Comparison of ENCODE assay signal across 8 cellular contexts in the genomic region with DNA sequence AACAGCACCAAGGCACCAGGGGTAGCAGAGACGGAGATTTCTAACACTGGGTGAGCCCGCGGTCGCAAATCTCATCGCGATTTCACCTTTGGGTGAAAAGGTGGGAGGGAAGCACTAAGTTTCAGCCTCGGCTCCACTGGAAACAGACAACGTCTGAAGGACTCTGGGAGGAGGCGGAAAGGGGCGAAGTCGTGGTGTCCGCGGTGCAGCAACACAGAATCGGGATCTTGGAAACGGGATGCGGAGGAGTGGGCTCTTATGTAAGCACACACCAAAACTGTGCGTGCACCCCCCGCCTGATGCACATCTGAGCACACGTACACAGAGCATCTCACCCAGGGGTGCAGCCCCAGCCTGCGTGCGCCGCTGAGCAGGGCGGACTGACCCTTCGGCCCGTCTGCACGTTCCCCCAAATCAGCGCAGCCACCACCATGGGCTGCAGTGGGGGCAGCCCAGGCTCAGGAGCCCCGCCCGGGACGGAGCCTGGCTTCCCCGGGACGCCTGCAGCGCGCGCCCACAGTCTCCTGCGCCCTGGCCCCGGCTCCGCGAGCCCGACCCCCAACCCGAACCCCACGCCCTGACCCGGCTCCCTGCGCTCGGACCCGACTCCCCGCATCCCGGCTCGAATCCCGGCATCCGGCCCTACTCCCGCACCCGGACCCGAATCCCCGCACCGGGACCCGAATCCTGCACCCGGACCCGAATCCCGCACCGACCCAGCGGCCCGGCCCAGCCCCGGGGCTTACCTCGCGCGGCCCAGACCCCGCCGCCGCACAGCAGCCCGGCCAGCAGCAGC. TPM values are rescaled to one million over a fixed set of nuclear protein-coding genes. Genes with fewer than 3 reads are reported as not detected.
DNase-seq lines count a peak whose midpoint lies in the region; ATAC-seq and TF ChIP-seq lines count a peak whose summit lies in the region.

No MANE protein-coding gene starts in this region.

- DNase-seq in NCI-H1417 (lab: John Stamatoyannopoulos, UW) = peak; percentile 12 to 69 (median 60)
- DNase-seq in NCI-H1417 treated with DMSO at 0.1 percent for 48 hours (lab: John Stamatoyannopoulos, UW) = no peak
- DNase-seq in Karpas-422 = peak; percentile 77
- DNase-seq in activated T-cell treated with anti-CD3 and anti-CD28 coated beads, Interleukin-2, amount 50 U/mL, for 1 hour = peak; percentile 46
- peak; percentile 33 for DNase-seq in fibroblast of villous mesenchyme (ENCODE audit: low read depth)
- no peak for DNase-seq in effector CD8-positive, alpha-beta T cell (lab: John Stamatoyannopoulos, UW)

- peaks cover 19% of the 10 kb centered on the region for H4K20me1 ChIP-seq in Karpas-422 (ENCODE audit: insufficient read depth, low read depth, low read length)

- H3K9me3 ChIP-seq in Karpas-422 (ENCODE audit: low read length) (no peaks in the 10 kb centered on the region), neutrophil (no peaks in the 10 kb centered on the region)

- H3K4me2 ChIP-seq in Karpas-422 (ENCODE audit: low read depth, low read length, poor library complexity, severe bottlenecking) = peak overlapping the region; percentile 82

- peaks cover 52% of the 10 kb centered on the region for H3K4me1 ChIP-seq in Karpas-422 (ENCODE audit: low read length)
- peaks cover 11 to 23% of the 10 kb centered on the region in 2 experiments for H3K4me1 ChIP-seq in neutrophil (ENCODE audit: control insufficient read depth in 1 of 2, insufficient read depth in 1 of 2, low read depth in 1 of 2, low read length in 1 of 2)

- peak overlapping the region; percentile 94 for H3K9ac ChIP-seq in Karpas-422 (ENCODE audit: low read length)

- ATAC-seq in GM19395 (IDR thresholded peaks at IDR 0.05; ENCODE audit: unreplicated experiment) = no peak

- no peaks in the 10 kb centered on the region for H3K9me2 ChIP-seq in Karpas-422 (replicated peaks; ENCODE audit: insufficient read depth, low read length)

- H3K27ac ChIP-seq in Karpas-422 (ENCODE audit: low read length) = peak overlapping the region; percentile 24; the same call in 1 of the 2 replicates
- H3K27ac ChIP-seq in neutrophil = no peak overlapping the region

- H3K27me3 ChIP-seq in Karpas-422 (ENCODE audit: low read length) (no peaks in the 10 kb centered on the region), neutrophil (peaks cover 66% of the 10 kb centered on the region)

- no peaks in the 10 kb centered on the region; the same call in 1 of the 2 replicates for H3K36me3 ChIP-seq in Karpas-422 (ENCODE audit: insufficient read depth, low read length)
- no peaks in the 10 kb centered on the region for H3K36me3 ChIP-seq in neutrophil

- peaks cover 51% of the 10 kb centered on the region for H3K79me2 ChIP-seq in Karpas-422 (ENCODE audit: low read length)

- H3K4me3 ChIP-seq in Karpas-422 (ENCODE audit: low read length) = peak overlapping the region; percentile 94
- H3K4me3 ChIP-seq in fibroblast of villous mesenchyme (ENCODE audit: low read depth, low read length) = peak overlapping the region; percentile 84
- H3K4me3 ChIP-seq in neutrophil (ENCODE audit: low read depth in 1 of 2, low read length in 1 of 2) = peak overlapping the region; percentile 52 to 67

- TF ChIP-seq CTCF in fibroblast of villous mesenchyme (IDR thresholded peaks at IDR 0.05; ENCODE audit: insufficient read depth, low read depth, low read length) = no peak
- TF ChIP-seq CTCF in neutrophil (IDR thresholded peaks at IDR 0.05) = no peak

- H2AFZ ChIP-seq in Karpas-422 (ENCODE audit: low read length) = no peak overlapping the region

RNA-seq across cellular contexts. Expression of gene CLSTN1, which starts 0.7 kb away (rescaled TPM):
- total RNA-seq in Karpas-422 (2014; rRNA removed; shearing (Covaris generic); ENCODE audit: low replicate concordance) = 52.0 and 77.7 TPM in 2 replicates
- 90.2 and 126 TPM in 2 replicates for total RNA-seq in fibroblast of villous mesenchyme

Comparison
In these comparisons a context has a peak if more than half of its experiments do, and no peak if none do; other contexts are left out.
1. DNase-seq: peak in NCI-H1417 (3 of 3), Karpas-422 (single experiment), activated T-cell treated with anti-CD3 and anti-CD28 coated beads, Interleukin-2, amount 50 U/mL, for 1 hour (single experiment) and fibroblast of villous mesenchyme (single experiment); none in NCI-H1417 treated with DMSO at 0.1 percent for 48 hours (single experiment) and effector CD8-positive, alpha-beta T cell (single experiment).
2. Peak in every context shown above with its lines, with median percentiles within 50 percentile points of each other: H3K4me3 ChIP-seq.